ENCODE assay signal across 8 cellular contexts in genomic region chr10:69327463-69328345, GRCh38. TPM values are rescaled to one million over a fixed set of nuclear protein-coding genes. Genes with fewer than 3 reads are reported as not detected.
A peak's percentile ranks its signal among the peaks of the same experiment; 100 is the strongest.
DNase-seq lines count a peak whose midpoint lies in the region; ATAC-seq and TF ChIP-seq lines count a peak whose summit lies in the region.

No MANE protein-coding gene starts in this region.

- H3K4me1 Mint-ChIP-seq in type B pancreatic cell (ENCODE audit: unreplicated experiment), result peaks cover 38% of the 10 kb centered on the region

- H3K36me3 Mint-ChIP-seq in type B pancreatic cell, result peaks cover 11% of the 10 kb centered on the region

- POLR2A ChIA-PET in GM10248 (lab: Yijun Ruan, JAX), result interaction anchor here (0.6 to 0.9 kb wide), 2 partner anchors 28 to 843 kb away, joined by 3 to 4 read pairs; no protein-coding TSS in a partner anchor

- H3K4me3 Mint-ChIP-seq in type B pancreatic cell, result no peak overlapping the region

- no peaks in the 10 kb centered on the region for H3K9me3 Mint-ChIP-seq in type B pancreatic cell

- CTCF ChIA-PET in GM10248 (lab: Yijun Ruan, JAX), result interaction anchor here (0.9 to 3.1 kb wide), 7 partner anchors 9 to 326 kb away, joined by 3 to 12 read pairs (median 4); no protein-coding TSS in a partner anchor

- H3K27ac Mint-ChIP-seq in type B pancreatic cell, result no peak overlapping the region

- TF ChIP-seq CTCF in GM10248 (IDR thresholded peaks at IDR 0.05; ENCODE audit: control extremely low read depth, extremely low read depth, low read depth, missing control alignments) (no peak), omental fat pad (IDR thresholded peaks at IDR 0.05) (no peak), type B pancreatic cell (conservative IDR thresholded peaks at IDR 0.05) (no peak)

- peak; percentile 81 for ATAC-seq in omental fat pad (ENCODE audit: low FRiP score)

- H3K27me3 Mint-ChIP-seq in type B pancreatic cell, result no peaks in the 10 kb centered on the region

- DNase-seq in GM10248 (ENCODE audit: extremely low spot score) (peak; percentile 61), GOT3 (lab: John Stamatoyannopoulos, UW) (peak; percentile 22), NCI-H1092 treated with DMSO at 0.1 percent for 48 hours (lab: John Stamatoyannopoulos, UW) (peak; percentile 76), foreskin melanocyte (peak; percentile 48), omental fat pad (ENCODE audit: low spot score) (no peak), RKO (ENCODE audit: low spot score) (no peak), type B pancreatic cell (ENCODE audit: extremely low spot score, unreplicated experiment) (no peak)
- DNase-seq in activated naive CD4-positive, alpha-beta T cell treated with Interleukin-2 at 50 U/mL for 16 hours, result peak; percentile 47

RNA-seq across cellular contexts. Expression of gene HK1, which starts 49.4 kb away (rescaled TPM):
- total RNA-seq in omental fat pad (10 to 100 TPM; 38.0 to 93.2 (median 50.6) TPM), type B pancreatic cell (ENCODE audit: low replicate concordance) (60.8 and 87.9 TPM in 2 replicates)

Comparison
In these comparisons a context has a peak if more than half of its experiments do, and no peak if none do; other contexts are left out.
1. DNase-seq: peak in GM10248 (single experiment), GOT3 (single experiment), NCI-H1092 treated with DMSO at 0.1 percent for 48 hours (single experiment), activated naive CD4-positive, alpha-beta T cell treated with Interleukin-2 at 50 U/mL for 16 hours (single experiment) and foreskin melanocyte (single experiment); none in omental fat pad (single experiment), RKO (single experiment) and type B pancreatic cell (single experiment).